Comparison of ENCODE assay signal across 1 cellular context in the genomic region with DNA sequence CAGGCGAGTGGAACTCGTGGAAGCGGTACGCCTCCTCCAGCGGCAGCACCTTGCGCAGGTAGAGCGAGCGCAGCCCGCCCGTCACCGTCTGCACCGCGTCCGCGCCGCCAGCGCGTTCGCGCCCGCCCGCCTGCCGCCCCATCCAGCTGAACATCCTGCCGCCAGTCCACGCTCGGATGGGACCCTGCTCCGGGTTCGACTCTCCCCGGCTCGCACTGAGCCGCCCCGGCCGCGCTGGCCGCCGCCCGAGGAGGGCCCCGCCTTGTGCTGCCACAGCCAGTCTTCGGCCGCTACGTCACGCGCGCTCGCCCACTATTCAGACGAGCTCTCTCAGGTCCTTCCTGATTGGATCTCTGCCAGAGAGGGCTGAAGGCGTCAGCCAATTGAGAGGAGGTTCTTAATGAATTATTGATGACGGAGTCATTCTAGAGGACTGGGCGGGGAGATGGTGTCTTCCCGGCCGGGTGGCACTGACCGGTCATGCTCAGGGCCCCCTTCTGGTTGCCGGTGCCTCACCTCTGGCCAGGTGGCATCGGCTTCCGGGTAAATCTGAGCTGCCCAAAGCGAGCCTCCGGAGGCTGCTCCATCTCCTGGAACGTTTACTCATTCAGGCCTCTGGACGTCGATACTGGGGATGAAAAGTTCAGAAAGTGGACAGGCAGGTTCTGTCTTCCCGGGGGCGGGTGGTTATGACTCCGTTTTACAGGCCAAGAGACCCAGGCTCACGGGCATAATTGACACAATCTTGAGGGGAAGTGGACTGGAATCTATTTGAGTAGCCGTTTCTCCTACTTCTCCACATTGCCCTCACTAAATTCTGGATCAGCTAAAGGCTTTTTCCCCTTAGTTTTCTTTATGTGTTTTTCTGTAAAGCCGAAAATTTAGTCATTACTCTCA.
A peak's percentile ranks its signal among the peaks of the same experiment; 100 is the strongest.
TF ChIP-seq lines count a peak whose summit lies in the region.

A gene (minus strand): TSS at position 217 of the 897 bp plus-strand sequence. CDS start 63 bp downstream, at position 154.

TF ChIP-seq in HepG2, 621 proteins besides CTCF, POLR2A, EP300 and RAD21 (continued from another document and continues in another):
- TF ChIP-seq, protein P1, sequence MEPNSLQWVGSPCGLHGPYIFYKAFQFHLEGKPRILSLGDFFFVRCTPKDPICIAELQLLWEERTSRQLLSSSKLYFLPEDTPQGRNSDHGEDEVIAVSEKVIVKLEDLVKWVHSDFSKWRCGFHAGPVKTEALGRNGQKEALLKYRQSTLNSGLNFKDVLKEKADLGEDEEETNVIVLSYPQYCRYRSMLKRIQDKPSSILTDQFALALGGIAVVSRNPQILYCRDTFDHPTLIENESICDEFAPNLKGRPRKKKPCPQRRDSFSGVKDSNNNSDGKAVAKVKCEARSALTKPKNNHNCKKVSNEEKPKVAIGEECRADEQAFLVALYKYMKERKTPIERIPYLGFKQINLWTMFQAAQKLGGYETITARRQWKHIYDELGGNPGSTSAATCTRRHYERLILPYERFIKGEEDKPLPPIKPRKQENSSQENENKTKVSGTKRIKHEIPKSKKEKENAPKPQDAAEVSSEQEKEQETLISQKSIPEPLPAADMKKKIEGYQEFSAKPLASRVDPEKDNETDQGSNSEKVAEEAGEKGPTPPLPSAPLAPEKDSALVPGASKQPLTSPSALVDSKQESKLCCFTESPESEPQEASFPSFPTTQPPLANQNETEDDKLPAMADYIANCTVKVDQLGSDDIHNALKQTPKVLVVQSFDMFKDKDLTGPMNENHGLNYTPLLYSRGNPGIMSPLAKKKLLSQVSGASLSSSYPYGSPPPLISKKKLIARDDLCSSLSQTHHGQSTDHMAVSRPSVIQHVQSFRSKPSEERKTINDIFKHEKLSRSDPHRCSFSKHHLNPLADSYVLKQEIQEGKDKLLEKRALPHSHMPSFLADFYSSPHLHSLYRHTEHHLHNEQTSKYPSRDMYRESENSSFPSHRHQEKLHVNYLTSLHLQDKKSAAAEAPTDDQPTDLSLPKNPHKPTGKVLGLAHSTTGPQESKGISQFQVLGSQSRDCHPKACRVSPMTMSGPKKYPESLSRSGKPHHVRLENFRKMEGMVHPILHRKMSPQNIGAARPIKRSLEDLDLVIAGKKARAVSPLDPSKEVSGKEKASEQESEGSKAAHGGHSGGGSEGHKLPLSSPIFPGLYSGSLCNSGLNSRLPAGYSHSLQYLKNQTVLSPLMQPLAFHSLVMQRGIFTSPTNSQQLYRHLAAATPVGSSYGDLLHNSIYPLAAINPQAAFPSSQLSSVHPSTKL (CRISPR knock-in tag; IDR thresholded peaks at IDR 0.05), result 0 out of 2 replicates have a peak, but pooled peaks have one; percentile 8
- TF ChIP-seq, protein P2, sequence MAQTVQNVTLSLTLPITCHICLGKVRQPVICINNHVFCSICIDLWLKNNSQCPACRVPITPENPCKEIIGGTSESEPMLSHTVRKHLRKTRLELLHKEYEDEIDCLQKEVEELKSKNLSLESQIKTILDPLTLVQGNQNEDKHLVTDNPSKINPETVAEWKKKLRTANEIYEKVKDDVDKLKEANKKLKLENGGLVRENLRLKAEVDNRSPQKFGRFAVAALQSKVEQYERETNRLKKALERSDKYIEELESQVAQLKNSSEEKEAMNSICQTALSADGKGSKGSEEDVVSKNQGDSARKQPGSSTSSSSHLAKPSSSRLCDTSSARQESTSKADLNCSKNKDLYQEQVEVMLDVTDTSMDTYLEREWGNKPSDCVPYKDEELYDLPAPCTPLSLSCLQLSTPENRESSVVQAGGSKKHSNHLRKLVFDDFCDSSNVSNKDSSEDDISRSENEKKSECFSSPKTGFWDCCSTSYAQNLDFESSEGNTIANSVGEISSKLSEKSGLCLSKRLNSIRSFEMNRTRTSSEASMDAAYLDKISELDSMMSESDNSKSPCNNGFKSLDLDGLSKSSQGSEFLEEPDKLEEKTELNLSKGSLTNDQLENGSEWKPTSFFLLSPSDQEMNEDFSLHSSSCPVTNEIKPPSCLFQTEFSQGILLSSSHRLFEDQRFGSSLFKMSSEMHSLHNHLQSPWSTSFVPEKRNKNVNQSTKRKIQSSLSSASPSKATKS (CRISPR knock-in tag; IDR thresholded peaks at IDR 0.05), result no peak
- TF ChIP-seq ZSCAN25 (CRISPR knock-in tag; IDR thresholded peaks at IDR 0.05) (no peak; the same call in 1 of the 2 replicates), TBL1XR1 (IDR thresholded peaks at IDR 0.05; ENCODE audit: borderline replicate concordance, low read length, partially characterized antibody) (no peak), ZNF557 (CRISPR knock-in tag; IDR thresholded peaks at IDR 0.05) (no peak), SMAD9 (CRISPR knock-in tag; IDR thresholded peaks at IDR 0.05) (no peak), SIN3A (IDR thresholded peaks at IDR 0.05; ENCODE audit: borderline replicate concordance, low read depth, low read length) (peak; percentile 83; the same call in 1 of the 2 replicates), TCF12 (IDR thresholded peaks at IDR 0.05) (no peak), TCF12 (CRISPR knock-in tag; IDR thresholded peaks at IDR 0.05) (0 out of 2 replicates have a peak, but pooled peaks have one; percentile 53), ZFP36L2 (CRISPR knock-in tag; IDR thresholded peaks at IDR 0.05) (no peak), ZNF24 (IDR thresholded peaks at IDR 0.05) (no peak), ZNF569 (CRISPR knock-in tag; IDR thresholded peaks at IDR 0.05; ENCODE audit: borderline replicate concordance) (no peak), GLI4 (CRISPR knock-in tag; IDR thresholded peaks at IDR 0.05; ENCODE audit: borderline replicate concordance) (peak; percentile 64; the same call in 1 of the 2 replicates), KMT2B (CRISPR knock-in tag; IDR thresholded peaks at IDR 0.05) (0 out of 2 replicates have a peak, but pooled peaks have one; percentile 26), ZNF33A (CRISPR knock-in tag; IDR thresholded peaks at IDR 0.05; ENCODE audit: borderline replicate concordance) (no peak), ARNTL (CRISPR knock-in tag; IDR thresholded peaks at IDR 0.05) (0 out of 2 replicates have a peak, but pooled peaks have one; percentile 17), ZFP41 (CRISPR knock-in tag; IDR thresholded peaks at IDR 0.05; ENCODE audit: borderline replicate concordance) (no peak), GATA4 (IDR thresholded peaks at IDR 0.05; ENCODE audit: borderline replicate concordance, low read depth) (no peak), ZNF331 (CRISPR knock-in tag; IDR thresholded peaks at IDR 0.05) (peak; percentile 31), NKX3-1 (CRISPR knock-in tag; IDR thresholded peaks at IDR 0.05) (peak; percentile 28; the same call in 1 of the 2 replicates)
- TF ChIP-seq, protein P3, sequence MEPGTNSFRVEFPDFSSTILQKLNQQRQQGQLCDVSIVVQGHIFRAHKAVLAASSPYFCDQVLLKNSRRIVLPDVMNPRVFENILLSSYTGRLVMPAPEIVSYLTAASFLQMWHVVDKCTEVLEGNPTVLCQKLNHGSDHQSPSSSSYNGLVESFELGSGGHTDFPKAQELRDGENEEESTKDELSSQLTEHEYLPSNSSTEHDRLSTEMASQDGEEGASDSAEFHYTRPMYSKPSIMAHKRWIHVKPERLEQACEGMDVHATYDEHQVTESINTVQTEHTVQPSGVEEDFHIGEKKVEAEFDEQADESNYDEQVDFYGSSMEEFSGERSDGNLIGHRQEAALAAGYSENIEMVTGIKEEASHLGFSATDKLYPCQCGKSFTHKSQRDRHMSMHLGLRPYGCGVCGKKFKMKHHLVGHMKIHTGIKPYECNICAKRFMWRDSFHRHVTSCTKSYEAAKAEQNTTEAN (CRISPR knock-in tag; conservative IDR thresholded peaks at IDR 0.05), result no peak
- TF ChIP-seq, protein P4, sequence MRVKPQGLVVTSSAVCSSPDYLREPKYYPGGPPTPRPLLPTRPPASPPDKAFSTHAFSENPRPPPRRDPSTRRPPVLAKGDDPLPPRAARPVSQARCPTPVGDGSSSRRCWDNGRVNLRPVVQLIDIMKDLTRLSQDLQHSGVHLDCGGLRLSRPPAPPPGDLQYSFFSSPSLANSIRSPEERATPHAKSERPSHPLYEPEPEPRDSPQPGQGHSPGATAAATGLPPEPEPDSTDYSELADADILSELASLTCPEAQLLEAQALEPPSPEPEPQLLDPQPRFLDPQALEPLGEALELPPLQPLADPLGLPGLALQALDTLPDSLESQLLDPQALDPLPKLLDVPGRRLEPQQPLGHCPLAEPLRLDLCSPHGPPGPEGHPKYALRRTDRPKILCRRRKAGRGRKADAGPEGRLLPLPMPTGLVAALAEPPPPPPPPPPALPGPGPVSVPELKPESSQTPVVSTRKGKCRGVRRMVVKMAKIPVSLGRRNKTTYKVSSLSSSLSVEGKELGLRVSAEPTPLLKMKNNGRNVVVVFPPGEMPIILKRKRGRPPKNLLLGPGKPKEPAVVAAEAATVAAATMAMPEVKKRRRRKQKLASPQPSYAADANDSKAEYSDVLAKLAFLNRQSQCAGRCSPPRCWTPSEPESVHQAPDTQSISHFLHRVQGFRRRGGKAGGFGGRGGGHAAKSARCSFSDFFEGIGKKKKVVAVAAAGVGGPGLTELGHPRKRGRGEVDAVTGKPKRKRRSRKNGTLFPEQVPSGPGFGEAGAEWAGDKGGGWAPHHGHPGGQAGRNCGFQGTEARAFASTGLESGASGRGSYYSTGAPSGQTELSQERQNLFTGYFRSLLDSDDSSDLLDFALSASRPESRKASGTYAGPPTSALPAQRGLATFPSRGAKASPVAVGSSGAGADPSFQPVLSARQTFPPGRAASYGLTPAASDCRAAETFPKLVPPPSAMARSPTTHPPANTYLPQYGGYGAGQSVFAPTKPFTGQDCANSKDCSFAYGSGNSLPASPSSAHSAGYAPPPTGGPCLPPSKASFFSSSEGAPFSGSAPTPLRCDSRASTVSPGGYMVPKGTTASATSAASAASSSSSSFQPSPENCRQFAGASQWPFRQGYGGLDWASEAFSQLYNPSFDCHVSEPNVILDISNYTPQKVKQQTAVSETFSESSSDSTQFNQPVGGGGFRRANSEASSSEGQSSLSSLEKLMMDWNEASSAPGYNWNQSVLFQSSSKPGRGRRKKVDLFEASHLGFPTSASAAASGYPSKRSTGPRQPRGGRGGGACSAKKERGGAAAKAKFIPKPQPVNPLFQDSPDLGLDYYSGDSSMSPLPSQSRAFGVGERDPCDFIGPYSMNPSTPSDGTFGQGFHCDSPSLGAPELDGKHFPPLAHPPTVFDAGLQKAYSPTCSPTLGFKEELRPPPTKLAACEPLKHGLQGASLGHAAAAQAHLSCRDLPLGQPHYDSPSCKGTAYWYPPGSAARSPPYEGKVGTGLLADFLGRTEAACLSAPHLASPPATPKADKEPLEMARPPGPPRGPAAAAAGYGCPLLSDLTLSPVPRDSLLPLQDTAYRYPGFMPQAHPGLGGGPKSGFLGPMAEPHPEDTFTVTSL (CRISPR knock-in tag; IDR thresholded peaks at IDR 0.05; ENCODE audit: borderline replicate concordance), result no peak
- TF ChIP-seq, protein P5, sequence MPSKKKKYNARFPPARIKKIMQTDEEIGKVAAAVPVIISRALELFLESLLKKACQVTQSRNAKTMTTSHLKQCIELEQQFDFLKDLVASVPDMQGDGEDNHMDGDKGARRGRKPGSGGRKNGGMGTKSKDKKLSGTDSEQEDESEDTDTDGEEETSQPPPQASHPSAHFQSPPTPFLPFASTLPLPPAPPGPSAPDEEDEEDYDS (CRISPR knock-in tag; IDR thresholded peaks at IDR 0.05), result peak; percentile 84
- TF ChIP-seq, protein P6, sequence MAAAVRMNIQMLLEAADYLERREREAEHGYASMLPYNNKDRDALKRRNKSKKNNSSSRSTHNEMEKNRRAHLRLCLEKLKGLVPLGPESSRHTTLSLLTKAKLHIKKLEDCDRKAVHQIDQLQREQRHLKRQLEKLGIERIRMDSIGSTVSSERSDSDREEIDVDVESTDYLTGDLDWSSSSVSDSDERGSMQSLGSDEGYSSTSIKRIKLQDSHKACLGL (CRISPR knock-in tag; IDR thresholded peaks at IDR 0.05), result peak; percentile 78; the same call in 1 of the 2 replicates
- TF ChIP-seq, protein P7, sequence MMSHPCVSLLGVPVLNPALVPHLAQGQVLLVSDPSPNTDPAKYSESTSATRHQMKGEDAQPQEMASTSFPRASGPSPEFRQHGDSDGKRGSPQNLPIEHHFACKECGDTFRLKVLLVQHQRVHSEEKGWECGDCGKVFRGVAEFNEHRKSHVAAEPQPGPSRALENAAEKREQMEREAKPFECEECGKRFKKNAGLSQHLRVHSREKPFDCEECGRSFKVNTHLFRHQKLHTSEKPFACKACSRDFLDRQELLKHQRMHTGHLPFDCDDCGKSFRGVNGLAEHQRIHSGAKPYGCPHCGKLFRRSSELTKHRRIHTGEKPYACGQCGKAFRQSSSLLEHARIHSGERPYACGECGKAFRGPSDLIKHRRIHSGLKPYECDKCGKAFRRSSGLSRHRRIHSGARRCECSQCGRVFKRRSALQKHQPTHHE (CRISPR knock-in tag; IDR thresholded peaks at IDR 0.05; ENCODE audit: borderline replicate concordance), result no peak
- TF ChIP-seq, protein P8, sequence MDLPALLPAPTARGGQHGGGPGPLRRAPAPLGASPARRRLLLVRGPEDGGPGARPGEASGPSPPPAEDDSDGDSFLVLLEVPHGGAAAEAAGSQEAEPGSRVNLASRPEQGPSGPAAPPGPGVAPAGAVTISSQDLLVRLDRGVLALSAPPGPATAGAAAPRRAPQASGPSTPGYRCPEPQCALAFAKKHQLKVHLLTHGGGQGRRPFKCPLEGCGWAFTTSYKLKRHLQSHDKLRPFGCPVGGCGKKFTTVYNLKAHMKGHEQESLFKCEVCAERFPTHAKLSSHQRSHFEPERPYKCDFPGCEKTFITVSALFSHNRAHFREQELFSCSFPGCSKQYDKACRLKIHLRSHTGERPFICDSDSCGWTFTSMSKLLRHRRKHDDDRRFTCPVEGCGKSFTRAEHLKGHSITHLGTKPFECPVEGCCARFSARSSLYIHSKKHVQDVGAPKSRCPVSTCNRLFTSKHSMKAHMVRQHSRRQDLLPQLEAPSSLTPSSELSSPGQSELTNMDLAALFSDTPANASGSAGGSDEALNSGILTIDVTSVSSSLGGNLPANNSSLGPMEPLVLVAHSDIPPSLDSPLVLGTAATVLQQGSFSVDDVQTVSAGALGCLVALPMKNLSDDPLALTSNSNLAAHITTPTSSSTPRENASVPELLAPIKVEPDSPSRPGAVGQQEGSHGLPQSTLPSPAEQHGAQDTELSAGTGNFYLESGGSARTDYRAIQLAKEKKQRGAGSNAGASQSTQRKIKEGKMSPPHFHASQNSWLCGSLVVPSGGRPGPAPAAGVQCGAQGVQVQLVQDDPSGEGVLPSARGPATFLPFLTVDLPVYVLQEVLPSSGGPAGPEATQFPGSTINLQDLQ (CRISPR knock-in tag; IDR thresholded peaks at IDR 0.05), result 0 out of 2 replicates have a peak, but pooled peaks have one; percentile 43
- TF ChIP-seq, protein P9, sequence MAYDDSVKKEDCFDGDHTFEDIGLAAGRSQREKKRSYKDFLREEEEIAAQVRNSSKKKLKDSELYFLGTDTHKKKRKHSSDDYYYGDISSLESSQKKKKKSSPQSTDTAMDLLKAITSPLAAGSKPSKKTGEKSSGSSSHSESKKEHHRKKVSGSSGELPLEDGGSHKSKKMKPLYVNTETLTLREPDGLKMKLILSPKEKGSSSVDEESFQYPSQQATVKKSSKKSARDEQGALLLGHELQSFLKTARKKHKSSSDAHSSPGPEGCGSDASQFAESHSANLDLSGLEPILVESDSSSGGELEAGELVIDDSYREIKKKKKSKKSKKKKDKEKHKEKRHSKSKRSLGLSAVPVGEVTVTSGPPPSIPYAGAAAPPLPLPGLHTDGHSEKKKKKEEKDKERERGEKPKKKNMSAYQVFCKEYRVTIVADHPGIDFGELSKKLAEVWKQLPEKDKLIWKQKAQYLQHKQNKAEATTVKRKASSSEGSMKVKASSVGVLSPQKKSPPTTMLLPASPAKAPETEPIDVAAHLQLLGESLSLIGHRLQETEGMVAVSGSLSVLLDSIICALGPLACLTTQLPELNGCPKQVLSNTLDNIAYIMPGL (CRISPR knock-in tag; IDR thresholded peaks at IDR 0.05; ENCODE audit: borderline replicate concordance in 1 of 2, low read depth in 1 of 2), result peak; percentile 42 to 69; a peak in 2 of 4 replicates
